Comparison of ENCODE assay signal across 1 cellular context in the genomic region with DNA sequence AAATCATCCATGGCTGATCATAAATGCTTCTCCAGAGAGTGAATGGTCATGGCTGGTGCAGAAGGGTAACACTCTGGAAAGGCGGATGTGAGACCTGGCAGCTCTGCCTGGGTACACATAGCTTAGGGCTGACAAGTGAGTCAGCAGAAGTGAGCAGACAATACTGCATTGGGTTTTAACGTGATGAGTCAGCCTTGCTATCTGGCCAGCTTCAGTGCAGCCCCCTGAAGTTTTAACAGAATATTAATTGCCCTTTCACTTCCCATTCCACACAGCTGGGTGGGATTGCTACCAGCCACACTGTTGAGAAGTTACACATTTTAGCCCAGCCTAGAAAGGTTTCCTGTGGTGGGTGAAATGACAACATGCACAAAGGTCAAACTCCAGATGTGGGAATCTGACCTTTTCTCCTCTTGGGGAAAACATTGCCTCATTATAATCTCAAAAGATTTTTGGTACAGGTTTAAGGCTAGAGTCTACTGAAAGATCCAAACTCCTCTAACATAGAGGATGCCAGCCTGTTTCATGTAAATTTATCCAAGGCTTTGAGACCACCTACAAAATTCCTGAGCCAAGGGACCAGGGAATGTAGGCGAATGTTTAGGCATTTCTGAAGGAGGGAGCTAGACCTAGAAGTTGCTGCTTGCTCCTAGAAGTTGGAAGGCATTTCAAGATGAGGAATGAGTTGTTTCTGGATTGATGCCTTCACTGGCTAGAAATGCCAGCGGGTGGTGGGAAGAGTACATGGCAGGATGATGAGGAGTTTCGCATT.
A peak's percentile ranks its signal among the peaks of the same experiment; 100 is the strongest.
TF ChIP-seq lines count a peak whose summit lies in the region.

No MANE protein-coding gene starts in this region.

TF ChIP-seq in GM12878, 131 proteins besides CTCF, POLR2A, EP300 and RAD21 (continued from another document and continues in another):
- TF ChIP-seq, protein P1, sequence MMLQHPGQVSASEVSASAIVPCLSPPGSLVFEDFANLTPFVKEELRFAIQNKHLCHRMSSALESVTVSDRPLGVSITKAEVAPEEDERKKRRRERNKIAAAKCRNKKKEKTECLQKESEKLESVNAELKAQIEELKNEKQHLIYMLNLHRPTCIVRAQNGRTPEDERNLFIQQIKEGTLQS (IDR thresholded peaks at IDR 0.05; ENCODE audit: borderline replicate concordance, extremely low read depth, low read depth, low read length): no peak
- TF ChIP-seq CREB1 (IDR thresholded peaks at IDR 0.05; ENCODE audit: low read depth): no peak
- TF ChIP-seq IKZF2 (IDR thresholded peaks at IDR 0.05): peak; percentile 99 to 100
- TF ChIP-seq, protein P2, sequence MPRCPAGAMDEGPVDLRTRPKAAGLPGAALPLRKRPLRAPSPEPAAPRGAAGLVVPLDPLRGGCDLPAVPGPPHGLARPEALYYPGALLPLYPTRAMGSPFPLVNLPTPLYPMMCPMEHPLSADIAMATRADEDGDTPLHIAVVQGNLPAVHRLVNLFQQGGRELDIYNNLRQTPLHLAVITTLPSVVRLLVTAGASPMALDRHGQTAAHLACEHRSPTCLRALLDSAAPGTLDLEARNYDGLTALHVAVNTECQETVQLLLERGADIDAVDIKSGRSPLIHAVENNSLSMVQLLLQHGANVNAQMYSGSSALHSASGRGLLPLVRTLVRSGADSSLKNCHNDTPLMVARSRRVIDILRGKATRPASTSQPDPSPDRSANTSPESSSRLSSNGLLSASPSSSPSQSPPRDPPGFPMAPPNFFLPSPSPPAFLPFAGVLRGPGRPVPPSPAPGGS (IDR thresholded peaks at IDR 0.05; ENCODE audit: borderline replicate concordance, insufficient read depth, low read depth, low read length, poor library complexity, severe bottlenecking): peak; percentile 83
- no peak for TF ChIP-seq SMAD1 (IDR thresholded peaks at IDR 0.05; ENCODE audit: low read depth, partially characterized antibody)
- TF ChIP-seq NFIC (IDR thresholded peaks at IDR 0.05; ENCODE audit: low read depth, low read length): peak; percentile 80
- peak; percentile 68; the same call in 1 of the 3 replicates for TF ChIP-seq POU2F2 (IDR thresholded peaks at IDR 0.05; ENCODE audit: borderline replicate concordance, low read depth, low read length)
- TF ChIP-seq, protein P3, sequence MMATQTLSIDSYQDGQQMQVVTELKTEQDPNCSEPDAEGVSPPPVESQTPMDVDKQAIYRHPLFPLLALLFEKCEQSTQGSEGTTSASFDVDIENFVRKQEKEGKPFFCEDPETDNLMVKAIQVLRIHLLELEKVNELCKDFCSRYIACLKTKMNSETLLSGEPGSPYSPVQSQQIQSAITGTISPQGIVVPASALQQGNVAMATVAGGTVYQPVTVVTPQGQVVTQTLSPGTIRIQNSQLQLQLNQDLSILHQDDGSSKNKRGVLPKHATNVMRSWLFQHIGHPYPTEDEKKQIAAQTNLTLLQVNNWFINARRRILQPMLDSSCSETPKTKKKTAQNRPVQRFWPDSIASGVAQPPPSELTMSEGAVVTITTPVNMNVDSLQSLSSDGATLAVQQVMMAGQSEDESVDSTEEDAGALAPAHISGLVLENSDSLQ (IDR thresholded peaks at IDR 0.05): peak; percentile 46; the same call in 1 of the 2 replicates
- no peak for TF ChIP-seq ASH2L (IDR thresholded peaks at IDR 0.05; ENCODE audit: borderline replicate concordance, low read depth)
- TF ChIP-seq SIN3A (IDR thresholded peaks at IDR 0.05; ENCODE audit: low read depth, low read length): no peak
- no peak for TF ChIP-seq PAX8 (IDR thresholded peaks at IDR 0.05)
- TF ChIP-seq, protein P4, sequence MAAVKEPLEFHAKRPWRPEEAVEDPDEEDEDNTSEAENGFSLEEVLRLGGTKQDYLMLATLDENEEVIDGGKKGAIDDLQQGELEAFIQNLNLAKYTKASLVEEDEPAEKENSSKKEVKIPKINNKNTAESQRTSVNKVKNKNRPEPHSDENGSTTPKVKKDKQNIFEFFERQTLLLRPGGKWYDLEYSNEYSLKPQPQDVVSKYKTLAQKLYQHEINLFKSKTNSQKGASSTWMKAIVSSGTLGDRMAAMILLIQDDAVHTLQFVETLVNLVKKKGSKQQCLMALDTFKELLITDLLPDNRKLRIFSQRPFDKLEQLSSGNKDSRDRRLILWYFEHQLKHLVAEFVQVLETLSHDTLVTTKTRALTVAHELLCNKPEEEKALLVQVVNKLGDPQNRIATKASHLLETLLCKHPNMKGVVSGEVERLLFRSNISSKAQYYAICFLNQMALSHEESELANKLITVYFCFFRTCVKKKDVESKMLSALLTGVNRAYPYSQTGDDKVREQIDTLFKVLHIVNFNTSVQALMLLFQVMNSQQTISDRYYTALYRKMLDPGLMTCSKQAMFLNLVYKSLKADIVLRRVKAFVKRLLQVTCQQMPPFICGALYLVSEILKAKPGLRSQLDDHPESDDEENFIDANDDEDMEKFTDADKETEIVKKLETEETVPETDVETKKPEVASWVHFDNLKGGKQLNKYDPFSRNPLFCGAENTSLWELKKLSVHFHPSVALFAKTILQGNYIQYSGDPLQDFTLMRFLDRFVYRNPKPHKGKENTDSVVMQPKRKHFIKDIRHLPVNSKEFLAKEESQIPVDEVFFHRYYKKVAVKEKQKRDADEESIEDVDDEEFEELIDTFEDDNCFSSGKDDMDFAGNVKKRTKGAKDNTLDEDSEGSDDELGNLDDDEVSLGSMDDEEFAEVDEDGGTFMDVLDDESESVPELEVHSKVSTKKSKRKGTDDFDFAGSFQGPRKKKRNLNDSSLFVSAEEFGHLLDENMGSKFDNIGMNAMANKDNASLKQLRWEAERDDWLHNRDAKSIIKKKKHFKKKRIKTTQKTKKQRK (IDR thresholded peaks at IDR 0.05; ENCODE audit: low read depth, low read length): no peak
- no peak for TF ChIP-seq NFXL1 (IDR thresholded peaks at IDR 0.05; ENCODE audit: borderline replicate concordance)
- TF ChIP-seq MEF2B (IDR thresholded peaks at IDR 0.05; ENCODE audit: partially characterized antibody, poor library complexity, severe bottlenecking): peak; percentile 78
- TF ChIP-seq ZNF384 (IDR thresholded peaks at IDR 0.05; ENCODE audit: borderline replicate concordance, low read depth, low read length): 0 out of 2 replicates have a peak, but pooled peaks have one; percentile 13
- TF ChIP-seq, protein P5, sequence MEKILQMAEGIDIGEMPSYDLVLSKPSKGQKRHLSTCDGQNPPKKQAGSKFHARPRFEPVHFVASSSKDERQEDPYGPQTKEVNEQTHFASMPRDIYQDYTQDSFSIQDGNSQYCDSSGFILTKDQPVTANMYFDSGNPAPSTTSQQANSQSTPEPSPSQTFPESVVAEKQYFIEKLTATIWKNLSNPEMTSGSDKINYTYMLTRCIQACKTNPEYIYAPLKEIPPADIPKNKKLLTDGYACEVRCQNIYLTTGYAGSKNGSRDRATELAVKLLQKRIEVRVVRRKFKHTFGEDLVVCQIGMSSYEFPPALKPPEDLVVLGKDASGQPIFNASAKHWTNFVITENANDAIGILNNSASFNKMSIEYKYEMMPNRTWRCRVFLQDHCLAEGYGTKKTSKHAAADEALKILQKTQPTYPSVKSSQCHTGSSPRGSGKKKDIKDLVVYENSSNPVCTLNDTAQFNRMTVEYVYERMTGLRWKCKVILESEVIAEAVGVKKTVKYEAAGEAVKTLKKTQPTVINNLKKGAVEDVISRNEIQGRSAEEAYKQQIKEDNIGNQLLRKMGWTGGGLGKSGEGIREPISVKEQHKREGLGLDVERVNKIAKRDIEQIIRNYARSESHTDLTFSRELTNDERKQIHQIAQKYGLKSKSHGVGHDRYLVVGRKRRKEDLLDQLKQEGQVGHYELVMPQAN (conservative IDR thresholded peaks at IDR 0.05): peak; percentile 44; the same call in 1 of the 2 replicates
- TF ChIP-seq DPF2 (IDR thresholded peaks at IDR 0.05): peak; percentile 98
- peak; percentile 77; the same call in 1 of the 2 replicates for TF ChIP-seq JUNB (IDR thresholded peaks at IDR 0.05)
- no peak for TF ChIP-seq LARP7 (IDR thresholded peaks at IDR 0.05)
- TF ChIP-seq ESRRA (IDR thresholded peaks at IDR 0.05; ENCODE audit: low read length): peak; percentile 84; the same call in 1 of the 2 replicates
- peak; percentile 54; the same call in 1 of the 2 replicates for TF ChIP-seq ZNF24 (IDR thresholded peaks at IDR 0.05)
- no peak; the same call in 1 of the 2 replicates for TF ChIP-seq RAD51 (IDR thresholded peaks at IDR 0.05)
- TF ChIP-seq HDAC6 (IDR thresholded peaks at IDR 0.05; ENCODE audit: unreplicated experiment): no peak
- no peak for TF ChIP-seq ZSCAN29 (IDR thresholded peaks at IDR 0.05)
- TF ChIP-seq, protein P6, sequence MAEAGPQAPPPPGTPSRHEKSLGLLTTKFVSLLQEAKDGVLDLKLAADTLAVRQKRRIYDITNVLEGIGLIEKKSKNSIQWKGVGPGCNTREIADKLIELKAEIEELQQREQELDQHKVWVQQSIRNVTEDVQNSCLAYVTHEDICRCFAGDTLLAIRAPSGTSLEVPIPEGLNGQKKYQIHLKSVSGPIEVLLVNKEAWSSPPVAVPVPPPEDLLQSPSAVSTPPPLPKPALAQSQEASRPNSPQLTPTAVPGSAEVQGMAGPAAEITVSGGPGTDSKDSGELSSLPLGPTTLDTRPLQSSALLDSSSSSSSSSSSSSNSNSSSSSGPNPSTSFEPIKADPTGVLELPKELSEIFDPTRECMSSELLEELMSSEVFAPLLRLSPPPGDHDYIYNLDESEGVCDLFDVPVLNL (IDR thresholded peaks at IDR 0.05; ENCODE audit: low read depth, low read length): no peak
- TF ChIP-seq KLF5 (IDR thresholded peaks at IDR 0.05; ENCODE audit: partially characterized antibody): peak; percentile 68
- no peak for TF ChIP-seq SMAD5 (IDR thresholded peaks at IDR 0.05; ENCODE audit: low read depth)
- TF ChIP-seq RUNX3 (IDR thresholded peaks at IDR 0.05; ENCODE audit: low read length): peak; percentile 86
- TF ChIP-seq JUND (IDR thresholded peaks at IDR 0.05; ENCODE audit: low read depth, low read length): peak; percentile 58; the same call in 1 of the 2 replicates
- TF ChIP-seq TCF12 (IDR thresholded peaks at IDR 0.05; ENCODE audit: low read depth, low read length): peak; percentile 96
- 0 out of 2 replicates have a peak, but pooled peaks have one; percentile 25 for TF ChIP-seq TCF7 (IDR thresholded peaks at IDR 0.05; ENCODE audit: borderline replicate concordance)
- TF ChIP-seq, protein P7, sequence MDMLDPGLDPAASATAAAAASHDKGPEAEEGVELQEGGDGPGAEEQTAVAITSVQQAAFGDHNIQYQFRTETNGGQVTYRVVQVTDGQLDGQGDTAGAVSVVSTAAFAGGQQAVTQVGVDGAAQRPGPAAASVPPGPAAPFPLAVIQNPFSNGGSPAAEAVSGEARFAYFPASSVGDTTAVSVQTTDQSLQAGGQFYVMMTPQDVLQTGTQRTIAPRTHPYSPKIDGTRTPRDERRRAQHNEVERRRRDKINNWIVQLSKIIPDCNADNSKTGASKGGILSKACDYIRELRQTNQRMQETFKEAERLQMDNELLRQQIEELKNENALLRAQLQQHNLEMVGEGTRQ (IDR thresholded peaks at IDR 0.05; ENCODE audit: borderline replicate concordance, low read depth, low read length): no peak
- TF ChIP-seq NR2F1 (conservative IDR thresholded peaks at IDR 0.05): peak; percentile 100
- TF ChIP-seq GATAD2B (conservative IDR thresholded peaks at IDR 0.05; ENCODE audit: low read depth): peak; percentile 91; the same call in 1 of the 2 replicates
- TF ChIP-seq, protein P8, sequence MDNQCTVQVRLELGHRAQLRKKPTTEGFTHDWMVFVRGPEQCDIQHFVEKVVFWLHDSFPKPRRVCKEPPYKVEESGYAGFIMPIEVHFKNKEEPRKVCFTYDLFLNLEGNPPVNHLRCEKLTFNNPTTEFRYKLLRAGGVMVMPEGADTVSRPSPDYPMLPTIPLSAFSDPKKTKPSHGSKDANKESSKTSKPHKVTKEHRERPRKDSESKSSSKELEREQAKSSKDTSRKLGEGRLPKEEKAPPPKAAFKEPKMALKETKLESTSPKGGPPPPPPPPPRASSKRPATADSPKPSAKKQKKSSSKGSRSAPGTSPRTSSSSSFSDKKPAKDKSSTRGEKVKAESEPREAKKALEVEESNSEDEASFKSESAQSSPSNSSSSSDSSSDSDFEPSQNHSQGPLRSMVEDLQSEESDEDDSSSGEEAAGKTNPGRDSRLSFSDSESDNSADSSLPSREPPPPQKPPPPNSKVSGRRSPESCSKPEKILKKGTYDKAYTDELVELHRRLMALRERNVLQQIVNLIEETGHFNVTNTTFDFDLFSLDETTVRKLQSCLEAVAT (IDR thresholded peaks at IDR 0.05): 0 out of 2 replicates have a peak, but pooled peaks have one; percentile 13
- no peak for TF ChIP-seq SRF (IDR thresholded peaks at IDR 0.05; ENCODE audit: low read depth in 2 of 2, low read length in 2 of 2)
- no peak for TF ChIP-seq CBX5 (IDR thresholded peaks at IDR 0.05; ENCODE audit: low read depth)
- TF ChIP-seq, protein P9, sequence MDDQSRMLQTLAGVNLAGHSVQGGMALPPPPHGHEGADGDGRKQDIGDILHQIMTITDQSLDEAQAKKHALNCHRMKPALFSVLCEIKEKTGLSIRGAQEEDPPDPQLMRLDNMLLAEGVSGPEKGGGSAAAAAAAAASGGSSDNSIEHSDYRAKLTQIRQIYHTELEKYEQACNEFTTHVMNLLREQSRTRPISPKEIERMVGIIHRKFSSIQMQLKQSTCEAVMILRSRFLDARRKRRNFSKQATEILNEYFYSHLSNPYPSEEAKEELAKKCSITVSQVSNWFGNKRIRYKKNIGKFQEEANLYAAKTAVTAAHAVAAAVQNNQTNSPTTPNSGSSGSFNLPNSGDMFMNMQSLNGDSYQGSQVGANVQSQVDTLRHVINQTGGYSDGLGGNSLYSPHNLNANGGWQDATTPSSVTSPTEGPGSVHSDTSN (IDR thresholded peaks at IDR 0.05; ENCODE audit: insufficient replicate concordance, low read depth, low read length): peak; percentile 19
- TF ChIP-seq TCF3 (IDR thresholded peaks at IDR 0.05; ENCODE audit: borderline replicate concordance, insufficient read depth, low read depth, low read length): peak; percentile 67; the same call in 1 of the 2 replicates
- no peak for TF ChIP-seq YBX1 (IDR thresholded peaks at IDR 0.05)
- TF ChIP-seq SMARCA5 (IDR thresholded peaks at IDR 0.05): peak; percentile 64
- peak; percentile 99 for TF ChIP-seq IKZF1 (conservative IDR thresholded peaks at IDR 0.05)
- peak; percentile 74 for TF ChIP-seq NR2C1 (IDR thresholded peaks at IDR 0.05)
- no peak for TF ChIP-seq MXI1 (IDR thresholded peaks at IDR 0.05; ENCODE audit: low read depth, low read length)
- no peak for TF ChIP-seq PML (IDR thresholded peaks at IDR 0.05; ENCODE audit: low read length)
- TF ChIP-seq CBFB (IDR thresholded peaks at IDR 0.05; ENCODE audit: low read depth): peak; percentile 39; the same call in 1 of the 2 replicates
- TF ChIP-seq POLR2AphosphoS5 (IDR thresholded peaks at IDR 0.05; ENCODE audit: low read length): 0 out of 2 replicates have a peak, but pooled peaks have one; percentile 27
- TF ChIP-seq, protein P10, sequence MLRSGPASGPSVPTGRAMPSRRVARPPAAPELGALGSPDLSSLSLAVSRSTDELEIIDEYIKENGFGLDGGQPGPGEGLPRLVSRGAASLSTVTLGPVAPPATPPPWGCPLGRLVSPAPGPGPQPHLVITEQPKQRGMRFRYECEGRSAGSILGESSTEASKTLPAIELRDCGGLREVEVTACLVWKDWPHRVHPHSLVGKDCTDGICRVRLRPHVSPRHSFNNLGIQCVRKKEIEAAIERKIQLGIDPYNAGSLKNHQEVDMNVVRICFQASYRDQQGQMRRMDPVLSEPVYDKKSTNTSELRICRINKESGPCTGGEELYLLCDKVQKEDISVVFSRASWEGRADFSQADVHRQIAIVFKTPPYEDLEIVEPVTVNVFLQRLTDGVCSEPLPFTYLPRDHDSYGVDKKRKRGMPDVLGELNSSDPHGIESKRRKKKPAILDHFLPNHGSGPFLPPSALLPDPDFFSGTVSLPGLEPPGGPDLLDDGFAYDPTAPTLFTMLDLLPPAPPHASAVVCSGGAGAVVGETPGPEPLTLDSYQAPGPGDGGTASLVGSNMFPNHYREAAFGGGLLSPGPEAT (IDR thresholded peaks at IDR 0.05; ENCODE audit: low read depth): peak; percentile 93
